5 cellular contexts compared by ENCODE assay signal in genomic region chr14:74194875-74195274, GRCh38. TPM values are rescaled to one million over a fixed set of nuclear protein-coding genes. Genes with fewer than 3 reads are reported as not detected.
"Had no signal": no experiment of that assay in that cellular context is flagged by ENCODE, and none has a peak within 500 bp of the region (broad histone marks: within the 10 kb centered on the region; RNA-seq: fewer than 3 reads in every experiment).

No MANE protein-coding gene starts in this region.

RNA-seq across cellular contexts. Expression of gene VSX2, which starts 44.4 kb away (rescaled TPM):
- total RNA-seq: GM23248, H4, H7, H9, HFFc6 had no signal
